In genomic region chr10:76119515-76119914, GRCh38 we compare ENCODE assay signal across 22 cellular contexts.
DNase-seq lines count a peak whose midpoint lies in the region; ATAC-seq, FAIRE-seq and TF ChIP-seq lines count a peak whose summit lies in the region.
"Had no signal": no experiment of that assay in that cellular context is flagged by ENCODE, and none has a peak within 500 bp of the region (broad histone marks: within the 10 kb centered on the region; RNA-seq: fewer than 3 reads in every experiment).

No MANE protein-coding gene starts in this region.

- H3K27me3 ChIP-seq in PC-3 (ENCODE audit: low read length) = peaks cover 52% of the 10 kb centered on the region
- no peaks in the 10 kb centered on the region for H3K27me3 ChIP-seq in keratinocyte (ENCODE audit: control insufficient read depth, extremely low read depth, insufficient read depth, low read length)
- H3K27me3 ChIP-seq: uterus had no signal

- H3K36me3 ChIP-seq in PC-3 (ENCODE audit: low read depth, low read length) (no peaks in the 10 kb centered on the region), keratinocyte (ENCODE audit: control insufficient read depth in 2 of 2, extremely low read depth in 1 of 2, insufficient read depth in 2 of 2, low read length in 2 of 2) (no peaks in the 10 kb centered on the region)
- H3K36me3 ChIP-seq: uterus had no signal

- FAIRE-seq in keratinocyte (lab: Jason Lieb, UNC) = peak; percentile 85
- FAIRE-seq: HepG2 had no signal

- H3K9ac ChIP-seq in PC-3 (ENCODE audit: low read length) (no peak overlapping the region), keratinocyte (ENCODE audit: control insufficient read depth, extremely low read depth, insufficient read depth, low read length) (no peak overlapping the region)

- H3K27ac ChIP-seq in PC-3 (ENCODE audit: low read length) (no peak overlapping the region), keratinocyte (ENCODE audit: control insufficient read depth, insufficient read depth, low read length) (peak overlapping the region; percentile 17)
- H3K27ac ChIP-seq: uterus had no signal

- H3K9me3 Mint-ChIP-seq in WTC11 = peaks cover 3% of the 10 kb centered on the region; the same call in 1 of the 2 replicates
- H3K9me3 Mint-ChIP-seq: GM23338; nephron progenitor cell; T-helper 2 cell treated with Interferon-gamma antibody and Interleukin-4, amounts not matched to agents 5 μg/mL and 100 μg/mL, for 36 hours had no signal

- no peaks in the 10 kb centered on the region; the same call in 1 of the 2 replicates for H3K27me3 Mint-ChIP-seq in WTC11 (ENCODE audit: low read depth)

- dilution Hi-C loops in keratinocyte (cut with MboI; ENCODE audit: extremely low pct_ligation_motif_present, low sequenced_read_pairs) = no loop called here

- H3K9me2 ChIP-seq in PC-3 (replicated peaks; ENCODE audit: low read length) = no peaks in the 10 kb centered on the region

- H3K27ac Mint-ChIP-seq in WTC11 = no peak overlapping the region
- H3K27ac Mint-ChIP-seq: B cell; GM23338; nephron progenitor cell; stimulated activated naive CD8-positive, alpha-beta T cell treated with anti-CD3 and anti-CD28 coated beads, Interleukin-15, amount 100 ng/mL, for 72 hours; T-helper 2 cell treated with Interferon-gamma antibody and Interleukin-4, amounts not matched to agents 5 μg/mL and 100 μg/mL, for 36 hours had no signal

- peaks cover 27% of the 10 kb centered on the region for H3K4me1 ChIP-seq in PC-3 (ENCODE audit: insufficient read depth, low read length)
- H3K4me1 ChIP-seq in keratinocyte (ENCODE audit: control insufficient read depth, extremely low read depth, insufficient read depth, low read length) = peaks cover 48% of the 10 kb centered on the region
- H3K4me1 ChIP-seq: uterus had no signal

- no peak overlapping the region for H3K4me3 ChIP-seq in AG10803 (ENCODE audit: low read length)
- no peak overlapping the region for H3K4me3 ChIP-seq in PC-3 (ENCODE audit: low read length)
- H3K4me3 ChIP-seq in choroid plexus epithelial cell (ENCODE audit: low read depth, low read length) = no peak overlapping the region
- peak overlapping the region in 1 of 3 experiments; percentile 25 for H3K4me3 ChIP-seq in keratinocyte (ENCODE audit: control insufficient read depth in 2 of 3, extremely low read depth in 1 of 3, insufficient read depth in 2 of 3, low read depth in 1 of 3, low read length in 3 of 3)
- H3K4me3 ChIP-seq: GM23338, uterus had no signal

- no peak for TF ChIP-seq CTCF in AG10803 (conservative IDR thresholded peaks at IDR 0.05; ENCODE audit: low read length)
- no peak for TF ChIP-seq CTCF in PC-3 (conservative IDR thresholded peaks at IDR 0.05; ENCODE audit: low read depth, low read length)
- no peak for TF ChIP-seq CTCF in choroid plexus epithelial cell (conservative IDR thresholded peaks at IDR 0.05; ENCODE audit: low read depth, low read length)
- no peak for TF ChIP-seq CTCF in keratinocyte (optimal IDR thresholded peaks at IDR 0.05 in 1 of 3, IDR thresholded peaks at IDR 0.05 in 1 of 3, conservative IDR thresholded peaks at IDR 0.05 in 1 of 3; ENCODE audit: extremely low read depth in 1 of 3, insufficient read depth in 2 of 3, low read length in 3 of 3)
- no peak for TF ChIP-seq CTCF in WTC11 (IDR thresholded peaks at IDR 0.05)

- POLR2A ChIA-PET in PC-3 (lab: Charles Lee; ENCODE audit: unreplicated experiment) = no interaction called here
- POLR2A ChIA-PET in WTC11 (lab: Charles Lee) = no interaction called here

- H3K4me3 Mint-ChIP-seq in WTC11 = no peak overlapping the region
- H3K4me3 Mint-ChIP-seq: B cell; GM23338; nephron progenitor cell; stimulated activated naive CD8-positive, alpha-beta T cell treated with anti-CD3 and anti-CD28 coated beads, Interleukin-15, amount 100 ng/mL, for 72 hours; T-helper 2 cell treated with Interferon-gamma antibody and Interleukin-4, amounts not matched to agents 5 μg/mL and 100 μg/mL, for 36 hours had no signal

- H3K36me3 Mint-ChIP-seq in WTC11 = no peaks in the 10 kb centered on the region

- no peaks in the 10 kb centered on the region for H3F3A ChIP-seq in PC-3 (ENCODE audit: low read length, unreplicated experiment)

- DNase-seq in AG10803 (ENCODE audit: low read depth) (peak; percentile 96), PC-3 (peak; percentile 64), choroid plexus epithelial cell (ENCODE audit: low read depth) (peak; percentile 35), keratinocyte (ENCODE audit: low read depth, low spot score) (peak; percentile 19), NCI-H2196 treated with DMSO at 0.1 percent for 48 hours (lab: John Stamatoyannopoulos, UW; ENCODE audit: unreplicated experiment) (no peak), WTC11 (ENCODE audit: low spot score) (no peak)
- no peak for DNase-seq in stimulated activated CD4-positive, alpha-beta T cell treated with anti-CD3 and anti-CD28 coated beads, Interleukin-12 subunit alpha, Interleukin-12 subunit beta, amount 100 ng/mL, for 4 hours
- DNase-seq in activated CD8-positive, alpha-beta memory T cell treated with anti-CD3 and anti-CD28 coated beads, Interleukin-2, amount 50 U/mL, for 4 hours = no peak
- DNase-seq: activated gamma-delta T cell; amygdala; cortex of kidney; GDM1; NCI-H187 treated with DMSO at 0.1 percent for 48 hours; nephron progenitor cell; stimulated activated CD4-positive, alpha-beta T cell treated with anti-CD3 and anti-CD28 coated beads, Interleukin-15, amount 100 ng/mL, for 24 hours; stimulated activated naive CD8-positive, alpha-beta T cell treated with anti-CD3 and anti-CD28 coated beads, Interleukin-15, amount 100 ng/mL, for 72 hours; uterus had no signal

- H3K79me2 ChIP-seq in PC-3 (ENCODE audit: low read length) (no peaks in the 10 kb centered on the region), keratinocyte (ENCODE audit: control insufficient read depth, insufficient read depth, low read length) (no peaks in the 10 kb centered on the region)

- H3K9me1 ChIP-seq in keratinocyte (ENCODE audit: control insufficient read depth, extremely low read depth, insufficient read depth, low read length) = no peaks in the 10 kb centered on the region

- H3K9me3 ChIP-seq in PC-3 (ENCODE audit: low read length) (no peaks in the 10 kb centered on the region), keratinocyte (ENCODE audit: control insufficient read depth, low read depth, low read length) (no peaks in the 10 kb centered on the region)
- H3K9me3 ChIP-seq: uterus had no signal

- ATAC-seq in PC-3 (no peak), WTC11 (no peak)
- ATAC-seq: activated CD4-positive, CD25-positive, alpha-beta regulatory T cell treated with anti-CD3 and anti-CD28 coated beads, Interleukin-2, amount 50 U/mL, for 24 hours; GM23338; HepG2; stimulated activated naive CD8-positive, alpha-beta T cell treated with anti-CD3 and anti-CD28 coated beads, Interleukin-15, amount 100 ng/mL, for 72 hours had no signal

- CTCF ChIA-PET in PC-3 (lab: Charles Lee) = no interaction called here
- CTCF ChIA-PET in WTC11 (lab: Charles Lee) = no interaction called here

- H3K4me1 Mint-ChIP-seq in WTC11 = peaks cover 10% of the 10 kb centered on the region
- H3K4me1 Mint-ChIP-seq: B cell; stimulated activated naive CD8-positive, alpha-beta T cell treated with anti-CD3 and anti-CD28 coated beads, Interleukin-15, amount 100 ng/mL, for 72 hours had no signal

- no TSS peak for BruUV-seq in PC-3 (replicated peaks; lab: Mats Ljungman, UMichigan)

- H2AFZ ChIP-seq in PC-3 (ENCODE audit: low read length) (no peak overlapping the region), keratinocyte (ENCODE audit: control insufficient read depth, low read length) (no peak overlapping the region)
- H2AFZ ChIP-seq: GM23338 had no signal

- intact Hi-C loops in PC-3 (cut with micrococcal nuclease) = loop anchor here (10.0 kb wide), 2 partner anchors 715 to 885 kb away; partner anchors contain the start of gene ZNF503

- H3K4me2 ChIP-seq in PC-3 (ENCODE audit: low read length) (no peak overlapping the region), keratinocyte (ENCODE audit: control insufficient read depth, extremely low read depth, insufficient read depth, low read depth, low read length) (peak overlapping the region; percentile 74)
- H3K4me2 ChIP-seq: GM23338 had no signal

- no peaks in the 10 kb centered on the region for H4K20me1 ChIP-seq in PC-3 (ENCODE audit: low read length)
- H4K20me1 ChIP-seq in keratinocyte (ENCODE audit: control insufficient read depth, extremely low read depth, insufficient read depth, low read length) = no peaks in the 10 kb centered on the region

TF ChIP-seq in WTC11, 78 proteins besides CTCF, POLR2A, EP300 and RAD21 (continues in another document):
- TF ChIP-seq ELF4 (CRISPR knock-in tag; IDR thresholded peaks at IDR 0.05; ENCODE audit: low read depth) = no peak
- TF ChIP-seq ATF1 (CRISPR knock-in tag; IDR thresholded peaks at IDR 0.05) = no peak
- no peak for TF ChIP-seq ZNF425 (CRISPR knock-in tag; conservative IDR thresholded peaks at IDR 0.05)
- no peak for TF ChIP-seq TP53 (CRISPR knock-in tag; IDR thresholded peaks at IDR 0.05)
- TF ChIP-seq CREM (CRISPR knock-in tag; IDR thresholded peaks at IDR 0.05) = no peak
- TF ChIP-seq SMAD3 (CRISPR knock-in tag; IDR thresholded peaks at IDR 0.05; ENCODE audit: borderline replicate concordance) = no peak
- no peak for TF ChIP-seq NR1H2 (CRISPR knock-in tag; IDR thresholded peaks at IDR 0.05)
- TF ChIP-seq GRHL2 (CRISPR knock-in tag; IDR thresholded peaks at IDR 0.05; ENCODE audit: insufficient replicate concordance, severe bottlenecking) = no peak

Comparison
In these comparisons a context has a peak if more than half of its experiments do, and no peak if none do; other contexts are left out.
1. DNase-seq: peak in AG10803 (single experiment), PC-3 (single experiment), choroid plexus epithelial cell (single experiment) and keratinocyte (single experiment); none in stimulated activated CD4-positive, alpha-beta T cell treated with anti-CD3 and anti-CD28 coated beads, Interleukin-12 subunit alpha, Interleukin-12 subunit beta, amount 100 ng/mL, for 4 hours (single experiment), activated CD8-positive, alpha-beta memory T cell treated with anti-CD3 and anti-CD28 coated beads, Interleukin-2, amount 50 U/mL, for 4 hours (single experiment), NCI-H2196 treated with DMSO at 0.1 percent for 48 hours (single experiment) and WTC11 (single experiment).